In genomic region chr4:16884673-16885460, GRCh38 we compare ENCODE assay signal across 22 cellular contexts. TPM values are rescaled to one million over a fixed set of nuclear protein-coding genes. Genes with fewer than 3 reads are reported as not detected.
DNase-seq lines count a peak whose midpoint lies in the region; ATAC-seq and TF ChIP-seq lines count a peak whose summit lies in the region.
"Had no signal": no experiment of that assay in that cellular context is flagged by ENCODE, and none has a peak within 500 bp of the region (broad histone marks: within the 10 kb centered on the region; RNA-seq: fewer than 3 reads in every experiment).

No MANE protein-coding gene starts in this region.

- in situ Hi-C loops in gastrocnemius medialis (cut with MboI; ENCODE audit: low sequenced_read_pairs in 4 of 4), result no loop called here

- peaks cover 88% of the 10 kb centered on the region for H3K36me3 Mint-ChIP-seq in GM23338 (ENCODE audit: low read depth)
- H3K36me3 Mint-ChIP-seq in chondrocyte (ENCODE audit: low read depth), result no peaks in the 10 kb centered on the region
- peaks cover 7% of the 10 kb centered on the region for H3K36me3 Mint-ChIP-seq in neural crest cell (ENCODE audit: low read depth)
- H3K36me3 Mint-ChIP-seq: naive thymus-derived CD8-positive, alpha-beta T cell had no signal

- H2AFZ ChIP-seq in GM23338 (no peak overlapping the region), PC-3 (ENCODE audit: low read length) (no peak overlapping the region)
- H2AFZ ChIP-seq: GM23248 had no signal

- H3K27me3 Mint-ChIP-seq in GM23338 (ENCODE audit: insufficient read depth, low read depth, poor library complexity), result peaks cover 2% of the 10 kb centered on the region
- H3K27me3 Mint-ChIP-seq in chondrocyte (ENCODE audit: low read depth), result no peaks in the 10 kb centered on the region
- no peaks in the 10 kb centered on the region for H3K27me3 Mint-ChIP-seq in neural crest cell (ENCODE audit: low read depth)
- H3K27me3 Mint-ChIP-seq: naive thymus-derived CD8-positive, alpha-beta T cell had no signal

- H3F3A ChIP-seq in GM23338 (replicated peaks; ENCODE audit: low read depth) (no peaks in the 10 kb centered on the region), PC-3 (ENCODE audit: low read length, unreplicated experiment) (no peaks in the 10 kb centered on the region)

- H3K27ac Mint-ChIP-seq in GM23338, result no peak overlapping the region
- no peak overlapping the region for H3K27ac Mint-ChIP-seq in chondrocyte (ENCODE audit: unreplicated experiment)
- no peak overlapping the region for H3K27ac Mint-ChIP-seq in neural crest cell (ENCODE audit: unreplicated experiment)
- H3K27ac Mint-ChIP-seq: activated T-helper 2 cell treated with anti-CD3 and anti-CD28 coated beads, Interferon-gamma antibody, Interleukin-2, Interleukin-4, amounts not matched to agents 10 μg/mL and 5 μg/mL and 100 μg/mL, durations not matched to agents 14 hours and 24 hours and 36 hours; naive thymus-derived CD8-positive, alpha-beta T cell had no signal

- ATAC-seq in GM23338, result peak; percentile 73
- ATAC-seq in gastrocnemius medialis, result no peak
- ATAC-seq in PC-3, result no peak
- ATAC-seq: naive thymus-derived CD8-positive, alpha-beta T cell; psoas muscle had no signal

- intact Hi-C loops in gastrocnemius medialis (cut with DNase I; ENCODE audit: low total_unique reads) (no loop called here), PC-3 (cut with micrococcal nuclease) (no loop called here)

- POLR2A ChIA-PET in PC-3 (lab: Charles Lee; ENCODE audit: unreplicated experiment), result no interaction called here

- TF ChIP-seq CTCF in GM23338 (conservative IDR thresholded peaks at IDR 0.05; ENCODE audit: low read depth in 2 of 2) (peak in 1 of 2 experiments; percentile 70; a peak in 3 of 4 replicates), chondrocyte (IDR thresholded peaks at IDR 0.05) (peak; percentile 46), neural crest cell (conservative IDR thresholded peaks at IDR 0.05) (peak; percentile 32), gastrocnemius medialis (IDR thresholded peaks at IDR 0.05 in 4 of 5, conservative IDR thresholded peaks at IDR 0.05 in 1 of 5) (no peak), PC-3 (conservative IDR thresholded peaks at IDR 0.05; ENCODE audit: low read depth, low read length) (no peak; the same call in 1 of the 2 replicates)

- no peaks in the 10 kb centered on the region for H3K9me2 ChIP-seq in GM23338 (ENCODE audit: insufficient read depth)
- H3K9me2 ChIP-seq in PC-3 (replicated peaks; ENCODE audit: low read length), result no peaks in the 10 kb centered on the region

- BruUV-seq in PC-3 (replicated peaks; lab: Mats Ljungman, UMichigan), result no TSS peak

- peaks cover 16% of the 10 kb centered on the region for H3K4me1 ChIP-seq in GM23338 (ENCODE audit: insufficient read depth)
- H3K4me1 ChIP-seq in gastrocnemius medialis, result peaks cover 0 to 6% of the 10 kb centered on the region in 2 donors
- no peaks in the 10 kb centered on the region for H3K4me1 ChIP-seq in PC-3 (ENCODE audit: insufficient read depth, low read length)
- H3K4me1 ChIP-seq: adrenal gland, psoas muscle, SJSA1 had no signal

- H3K4me3 Mint-ChIP-seq in GM23338 (no peak overlapping the region), chondrocyte (ENCODE audit: unreplicated experiment) (no peak overlapping the region), neural crest cell (no peak overlapping the region)
- H3K4me3 Mint-ChIP-seq: naive thymus-derived CD8-positive, alpha-beta T cell had no signal

- H3K4me3 ChIP-seq in GM23338 (no peak overlapping the region), gastrocnemius medialis (no peak overlapping the region), PC-3 (ENCODE audit: low read length) (no peak overlapping the region)
- H3K4me3 ChIP-seq: adrenal gland, GM23248, psoas muscle, SJSA1, testis had no signal

- TF ChIP-seq POLR2A in gastrocnemius medialis (IDR thresholded peaks at IDR 0.05), result no peak

- peaks cover 55% of the 10 kb centered on the region for H3K79me2 ChIP-seq in GM23338 (replicated peaks; ENCODE audit: insufficient read depth)
- no peaks in the 10 kb centered on the region for H3K79me2 ChIP-seq in PC-3 (ENCODE audit: low read length)

- peaks cover 7% of the 10 kb centered on the region; the same call in 1 of the 2 replicates for H3K36me3 ChIP-seq in GM23338 (ENCODE audit: insufficient read depth)
- no peaks in the 10 kb centered on the region for H3K36me3 ChIP-seq in gastrocnemius medialis
- H3K36me3 ChIP-seq in PC-3 (ENCODE audit: low read depth, low read length), result no peaks in the 10 kb centered on the region
- H3K36me3 ChIP-seq: adrenal gland, SJSA1 had no signal

- H3K9ac ChIP-seq in PC-3 (ENCODE audit: low read length), result no peak overlapping the region
- H3K9ac ChIP-seq: GM23248 had no signal

- H3K27me3 ChIP-seq in GM23338 (ENCODE audit: insufficient read depth), result no peaks in the 10 kb centered on the region
- no peaks in the 10 kb centered on the region for H3K27me3 ChIP-seq in gastrocnemius medialis
- peaks cover 19% of the 10 kb centered on the region for H3K27me3 ChIP-seq in PC-3 (ENCODE audit: low read length)
- H3K27me3 ChIP-seq: adrenal gland, SJSA1, testis had no signal

- H3K9me3 Mint-ChIP-seq in GM23338 (peaks cover 8% of the 10 kb centered on the region), chondrocyte (ENCODE audit: low read depth) (no peaks in the 10 kb centered on the region), neural crest cell (no peaks in the 10 kb centered on the region)
- H3K9me3 Mint-ChIP-seq: activated T-helper 2 cell treated with anti-CD3 and anti-CD28 coated beads, Interferon-gamma antibody, Interleukin-2, Interleukin-4, amounts not matched to agents 10 μg/mL and 5 μg/mL and 100 μg/mL, durations not matched to agents 14 hours and 24 hours and 36 hours; naive thymus-derived CD8-positive, alpha-beta T cell had no signal

- peak; percentile 52 for DNase-seq in GM23338 (ENCODE audit: low spot score)
- DNase-seq in NCI-H526 (lab: John Stamatoyannopoulos, UW), result peak; percentile 16 to 56
- DNase-seq in chondrocyte (ENCODE audit: low spot score), result no peak
- no peak for DNase-seq in neural crest cell (ENCODE audit: low read depth, low spot score)
- no peak for DNase-seq in gastrocnemius medialis
- no peak for DNase-seq in islet precursor cell
- DNase-seq in PC-3, result no peak
- DNase-seq: activated CD4-positive, CD25-positive, alpha-beta regulatory T cell treated with anti-CD3 and anti-CD28 coated beads, Interleukin-2, amount 50 U/mL, for 72 hours; adrenal gland; DND-41; GM23248; hippocampal formation; kidney; MV-4-11; naive thymus-derived CD8-positive, alpha-beta T cell; NCI-H2029 treated with DMSO at 0.1 percent for 48 hours; NCI-H510A treated with DMSO at 0.1 percent for 48 hours; psoas muscle; testis had no signal

- H4K20me1 ChIP-seq in GM23338 (replicated peaks; ENCODE audit: insufficient read depth) (no peaks in the 10 kb centered on the region), PC-3 (ENCODE audit: low read length) (no peaks in the 10 kb centered on the region)

- H3K4me2 ChIP-seq in GM23338 (no peak overlapping the region), PC-3 (ENCODE audit: low read length) (no peak overlapping the region)

- CTCF ChIA-PET in PC-3 (lab: Charles Lee), result no interaction called here

- H3K4me1 Mint-ChIP-seq in GM23338, result peaks cover 29% of the 10 kb centered on the region
- peaks cover 10% of the 10 kb centered on the region for H3K4me1 Mint-ChIP-seq in chondrocyte (ENCODE audit: low read depth)
- no peaks in the 10 kb centered on the region for H3K4me1 Mint-ChIP-seq in neural crest cell

- H3K9me3 ChIP-seq in gastrocnemius medialis, result no peaks in the 10 kb centered on the region
- no peaks in the 10 kb centered on the region for H3K9me3 ChIP-seq in PC-3 (ENCODE audit: low read length)
- H3K9me3 ChIP-seq: adrenal gland, psoas muscle, SJSA1, testis had no signal

- H3K27ac ChIP-seq in GM23338 (ENCODE audit: low read depth) (no peak overlapping the region), gastrocnemius medialis (no peak overlapping the region), PC-3 (ENCODE audit: low read length) (no peak overlapping the region)
- H3K27ac ChIP-seq: adrenal gland, GM23248, psoas muscle, SJSA1 had no signal

RNA-seq across cellular contexts. Expression of gene LDB2, which starts 13.6 kb away (rescaled TPM):
- total RNA-seq in GM23338 (2014; rRNA removed; shearing (Covaris generic)), result 80.1 and 89.1 TPM in 2 replicates
- polyA plus RNA-seq in GM23338 (2016; fragmentation: Nextera tagmentation; extraction: Ambion mirVana), result 48.6 and 51.3 TPM in 2 replicates
- total RNA-seq in chondrocyte (1.5 to 6.3 TPM (median 2.0 TPM) in 3 replicates), neural crest cell (9.6 and 12.7 TPM in 2 replicates), gastrocnemius medialis (10 to 100 TPM in 3 of 4 donors, 1 to 10 TPM in 1; 7.0 to 26.4 (median 18.1) TPM), PC-3 (2014; rRNA removed) (0.29 TPM in 1 of 2 replicates, not detected in the other)
- total RNA-seq: activated T-helper 2 cell treated with anti-CD3 and anti-CD28 coated beads, Interferon-gamma antibody, Interleukin-2, Interleukin-4, amounts not matched to agents 10 μg/mL and 5 μg/mL and 100 μg/mL, durations not matched to agents 14 hours and 24 hours and 36 hours; naive thymus-derived CD8-positive, alpha-beta T cell; OCI-LY7 had no signal

Comparison
In these comparisons a context has a peak if more than half of its experiments do, and no peak if none do; other contexts are left out.
1. DNase-seq: peak in GM23338 (single experiment) and NCI-H526 (2 of 2); none in chondrocyte (single experiment), neural crest cell (single experiment), gastrocnemius medialis (0 of 2), islet precursor cell (single experiment) and PC-3 (single experiment).
2. CTCF ChIP-seq: peak in chondrocyte (single experiment) and neural crest cell (single experiment); none in gastrocnemius medialis (0 of 5) and PC-3 (single experiment).